Comparison of ENCODE assay signal across 1 cellular context in genomic region chr10:102742313-102742712, GRCh38.
TF ChIP-seq lines count a peak whose summit lies in the region.

No MANE protein-coding gene starts in this region.

TF ChIP-seq in K562, 482 proteins besides CTCF, POLR2A, EP300 and RAD21:
- 0 out of 2 replicates have a peak, but pooled peaks have one; percentile 15 for TF ChIP-seq ZNF121 (CRISPR knock-in tag; conservative IDR thresholded peaks at IDR 0.05)
